1 cellular context compared by ENCODE assay signal in genomic region chr2:27773959-27774358, GRCh38.
TF ChIP-seq lines count a peak whose summit lies in the region.

No MANE protein-coding gene starts in this region.

TF ChIP-seq in HepG2, 621 proteins besides CTCF, POLR2A, EP300 and RAD21 (continued from another document):
- TF ChIP-seq TFE3 (CRISPR knock-in tag; IDR thresholded peaks at IDR 0.05) (no peak), TBX2 (CRISPR knock-in tag; IDR thresholded peaks at IDR 0.05; ENCODE audit: borderline replicate concordance) (no peak)
